Comparison of ENCODE assay signal across 35 cellular contexts in the genomic region with DNA sequence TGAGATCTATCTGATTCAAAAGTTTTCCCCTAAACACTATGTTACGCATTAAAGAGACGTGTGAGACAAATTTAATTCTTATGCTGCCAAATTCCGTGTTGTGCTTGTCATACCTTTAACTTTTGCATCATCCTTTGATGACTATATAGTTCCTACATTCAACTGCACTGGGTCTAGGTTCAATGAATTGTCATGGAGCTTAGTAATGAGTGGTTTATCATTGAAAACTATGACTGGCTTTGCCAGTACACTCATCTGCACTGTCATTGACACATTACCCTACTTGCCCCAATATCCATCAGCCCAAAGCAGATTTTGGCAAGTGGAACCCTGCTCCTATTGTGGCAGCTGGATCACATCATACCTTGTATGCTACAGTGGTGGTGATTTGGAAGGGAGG.
"Had no signal": no experiment of that assay in that cellular context is flagged by ENCODE, and none has a peak within 500 bp of the region (broad histone marks: within the 10 kb centered on the region; RNA-seq: fewer than 3 reads in every experiment).

No MANE protein-coding gene starts in this region.

- DNase-seq: activated CD4-positive, alpha-beta memory T cell treated with anti-CD3 and anti-CD28 coated beads for 36 hours; activated CD4-positive, alpha-beta T cell treated with anti-CD3 and anti-CD28 coated beads for 36 hours; activated CD4-positive, alpha-beta T cell treated with anti-CD3 and anti-CD28 coated beads, Interleukin-2, amount 10 ng/mL, durations not matched to agents 24 days and 14 days; activated CD4-positive, CD25-positive, alpha-beta regulatory T cell; activated CD4-positive, CD25-positive, alpha-beta regulatory T cell treated with anti-CD3 and anti-CD28 coated beads, Interleukin-2, amount 50 U/mL, for 72 hours; activated CD8-positive, alpha-beta memory T cell treated with anti-CD3 and anti-CD28 coated beads, Interleukin-2, amount 10 ng/mL, durations not matched to agents 7 days and 5 days; activated CD8-positive, alpha-beta memory T cell treated with anti-CD3 and anti-CD28 coated beads, Interleukin-2, amount 50 U/mL, for 4 hours; activated CD8-positive, alpha-beta T cell treated with anti-CD3 and anti-CD28 coated beads, Interleukin-2, amount 10 ng/mL, durations not matched to agents 7 days and 5 days; activated effector memory CD4-positive, alpha-beta T cell treated with anti-CD3 and anti-CD28 coated beads, Interleukin-2, amount 50 U/mL, for 16 hours; activated naive CD4-positive, alpha-beta T cell treated with anti-CD3 and anti-CD28 coated beads for 36 hours; activated naive CD8-positive, alpha-beta T cell treated with anti-CD3 and anti-CD28 coated beads for 36 hours; activated naive CD8-positive, alpha-beta T cell treated with anti-CD3 and anti-CD28 coated beads, Interleukin-2, amount 50 U/mL, for 24 hours; activated T-cell treated with anti-CD3 and anti-CD28 coated beads, Interleukin-2, amount 50 U/mL, for 1 hour; activated T-cell treated with anti-CD3 and anti-CD28 coated beads, Interleukin-2, amount 50 U/mL, for 48 hours; adrenal gland; amygdala; aorta; dorsolateral prefrontal cortex; effector memory CD4-positive, alpha-beta T cell; endodermal cell; erythroblast; esophagus squamous epithelium; foreskin melanocyte; heart right ventricle; T-helper 2 cell had no signal

- H3K4me2 ChIP-seq: hepatocyte had no signal

- H2AFZ ChIP-seq: hepatocyte had no signal

- H3K4me1 ChIP-seq: adrenal gland, breast epithelium, esophagus squamous epithelium, gastroesophageal sphincter had no signal

- H3K36me3 Mint-ChIP-seq: activated CD4-positive, alpha-beta memory T cell treated with anti-CD3 and anti-CD28 coated beads for 36 hours; activated CD8-positive, alpha-beta memory T cell treated with anti-CD3 and anti-CD28 coated beads, Interleukin-2, amount 10 ng/mL, durations not matched to agents 7 days and 5 days; activated naive CD4-positive, alpha-beta T cell treated with anti-CD3 and anti-CD28 coated beads, Interleukin-2, amount 50 U/mL, for 24 hours; activated naive CD8-positive, alpha-beta T cell treated with anti-CD3 and anti-CD28 coated beads for 36 hours; brain had no signal

- H3K4me3 Mint-ChIP-seq: activated CD4-positive, alpha-beta memory T cell treated with anti-CD3 and anti-CD28 coated beads for 36 hours; activated CD4-positive, alpha-beta T cell treated with anti-CD3 and anti-CD28 coated beads for 36 hours; activated CD4-positive, alpha-beta T cell treated with anti-CD3 and anti-CD28 coated beads, Interleukin-2, amount 10 ng/mL, durations not matched to agents 24 days and 14 days; activated CD8-positive, alpha-beta memory T cell treated with anti-CD3 and anti-CD28 coated beads, Interleukin-2, amount 10 ng/mL, durations not matched to agents 7 days and 5 days; activated CD8-positive, alpha-beta T cell treated with anti-CD3 and anti-CD28 coated beads, Interleukin-2, amount 10 ng/mL, durations not matched to agents 7 days and 5 days; activated naive CD4-positive, alpha-beta T cell treated with anti-CD3 and anti-CD28 coated beads for 36 hours; activated naive CD4-positive, alpha-beta T cell treated with anti-CD3 and anti-CD28 coated beads, Interleukin-2, amount 50 U/mL, for 24 hours; activated naive CD8-positive, alpha-beta T cell treated with anti-CD3 and anti-CD28 coated beads for 36 hours; activated naive CD8-positive, alpha-beta T cell treated with anti-CD3 and anti-CD28 coated beads, Interleukin-2, amount 50 U/mL, for 24 hours; activated T-helper 1 cell treated with anti-CD3 and anti-CD28 coated beads, Interleukin-12 subunit alpha, Interleukin-12 subunit beta, Interleukin-2, Interleukin-4 antibody, amounts not matched to agents 30 ng/mL and 10 ng/mL and 1 ng/mL, durations not matched to agents 14 hours and 24 hours and 36 hours; brain; central memory CD8-positive, alpha-beta T cell; dendritic cell treated with granulocyte-macrophage colony-stimulating factor and Interleukin-4, amounts not matched to agents 40 ng/mL and 50 ng/mL, for 4 days; endodermal cell had no signal

- H3K27ac Mint-ChIP-seq: activated CD4-positive, alpha-beta memory T cell treated with anti-CD3 and anti-CD28 coated beads for 36 hours; activated CD4-positive, alpha-beta T cell treated with anti-CD3 and anti-CD28 coated beads for 36 hours; activated CD4-positive, alpha-beta T cell treated with anti-CD3 and anti-CD28 coated beads, Interleukin-2, amount 10 ng/mL, durations not matched to agents 24 days and 14 days; activated CD8-positive, alpha-beta memory T cell treated with anti-CD3 and anti-CD28 coated beads, Interleukin-2, amount 10 ng/mL, durations not matched to agents 7 days and 5 days; activated CD8-positive, alpha-beta T cell treated with anti-CD3 and anti-CD28 coated beads, Interleukin-2, amount 10 ng/mL, durations not matched to agents 7 days and 5 days; activated naive CD4-positive, alpha-beta T cell treated with anti-CD3 and anti-CD28 coated beads for 36 hours; activated naive CD4-positive, alpha-beta T cell treated with anti-CD3 and anti-CD28 coated beads, Interleukin-2, amount 50 U/mL, for 24 hours; activated naive CD8-positive, alpha-beta T cell treated with anti-CD3 and anti-CD28 coated beads for 36 hours; activated naive CD8-positive, alpha-beta T cell treated with anti-CD3 and anti-CD28 coated beads, Interleukin-2, amount 50 U/mL, for 24 hours; activated T-helper 1 cell treated with anti-CD3 and anti-CD28 coated beads, Interleukin-12 subunit alpha, Interleukin-12 subunit beta, Interleukin-2, Interleukin-4 antibody, amounts not matched to agents 30 ng/mL and 10 ng/mL and 1 ng/mL, durations not matched to agents 14 hours and 24 hours and 36 hours; activated T-helper 2 cell treated with anti-CD3 and anti-CD28 coated beads, Interferon-gamma antibody, Interleukin-2, Interleukin-4, amounts not matched to agents 10 μg/mL and 5 μg/mL and 100 μg/mL, durations not matched to agents 14 hours and 24 hours and 36 hours; brain; dendritic cell treated with granulocyte-macrophage colony-stimulating factor and Interleukin-4, amounts not matched to agents 40 ng/mL and 50 ng/mL, for 4 days; endodermal cell had no signal

- H3K4me3 ChIP-seq: adrenal gland, breast epithelium, coronary artery, dorsolateral prefrontal cortex, esophagus squamous epithelium, gastroesophageal sphincter, heart right ventricle, hepatocyte had no signal

- H3K4me1 Mint-ChIP-seq: activated CD4-positive, alpha-beta T cell treated with anti-CD3 and anti-CD28 coated beads for 36 hours; activated CD4-positive, alpha-beta T cell treated with anti-CD3 and anti-CD28 coated beads, Interleukin-2, amount 10 ng/mL, durations not matched to agents 24 days and 14 days; activated CD8-positive, alpha-beta memory T cell treated with anti-CD3 and anti-CD28 coated beads, Interleukin-2, amount 10 ng/mL, durations not matched to agents 7 days and 5 days; activated naive CD4-positive, alpha-beta T cell treated with anti-CD3 and anti-CD28 coated beads, Interleukin-2, amount 50 U/mL, for 24 hours; activated naive CD8-positive, alpha-beta T cell treated with anti-CD3 and anti-CD28 coated beads for 36 hours; activated naive CD8-positive, alpha-beta T cell treated with anti-CD3 and anti-CD28 coated beads, Interleukin-2, amount 50 U/mL, for 24 hours; brain; central memory CD8-positive, alpha-beta T cell; endodermal cell had no signal

- H3K9me3 Mint-ChIP-seq: activated T-helper 1 cell treated with anti-CD3 and anti-CD28 coated beads, Interleukin-12 subunit alpha, Interleukin-12 subunit beta, Interleukin-2, Interleukin-4 antibody, amounts not matched to agents 30 ng/mL and 10 ng/mL and 1 ng/mL, durations not matched to agents 14 hours and 24 hours and 36 hours; brain; dendritic cell treated with granulocyte-macrophage colony-stimulating factor and Interleukin-4, amounts not matched to agents 40 ng/mL and 50 ng/mL, for 4 days; endodermal cell had no signal

- H3K36me3 ChIP-seq: adrenal gland, breast epithelium, esophagus squamous epithelium, gastroesophageal sphincter, heart right ventricle had no signal

- ATAC-seq: activated CD4-positive, alpha-beta T cell treated with anti-CD3 and anti-CD28 coated beads for 36 hours; activated CD8-positive, alpha-beta memory T cell treated with anti-CD3 and anti-CD28 coated beads, Interleukin-2, amount 10 ng/mL, durations not matched to agents 7 days and 5 days; activated CD8-positive, alpha-beta T cell treated with anti-CD3 and anti-CD28 coated beads, Interleukin-2, amount 10 ng/mL, durations not matched to agents 7 days and 5 days; activated naive CD8-positive, alpha-beta T cell treated with anti-CD3 and anti-CD28 coated beads, Interleukin-2, amount 50 U/mL, for 24 hours; gastroesophageal sphincter; heart right ventricle had no signal

- H3K27me3 Mint-ChIP-seq: activated CD4-positive, alpha-beta memory T cell treated with anti-CD3 and anti-CD28 coated beads for 36 hours; activated CD4-positive, alpha-beta T cell treated with anti-CD3 and anti-CD28 coated beads for 36 hours; activated CD4-positive, alpha-beta T cell treated with anti-CD3 and anti-CD28 coated beads, Interleukin-2, amount 10 ng/mL, durations not matched to agents 24 days and 14 days; activated CD8-positive, alpha-beta memory T cell treated with anti-CD3 and anti-CD28 coated beads, Interleukin-2, amount 10 ng/mL, durations not matched to agents 7 days and 5 days; activated naive CD4-positive, alpha-beta T cell treated with anti-CD3 and anti-CD28 coated beads, Interleukin-2, amount 50 U/mL, for 24 hours; activated naive CD8-positive, alpha-beta T cell treated with anti-CD3 and anti-CD28 coated beads for 36 hours; activated naive CD8-positive, alpha-beta T cell treated with anti-CD3 and anti-CD28 coated beads, Interleukin-2, amount 50 U/mL, for 24 hours; central memory CD8-positive, alpha-beta T cell; dendritic cell treated with granulocyte-macrophage colony-stimulating factor and Interleukin-4, amounts not matched to agents 40 ng/mL and 50 ng/mL, for 4 days had no signal

- H3K27me3 ChIP-seq: adrenal gland, breast epithelium, dorsolateral prefrontal cortex, esophagus squamous epithelium, gastroesophageal sphincter, heart right ventricle, hepatocyte had no signal

- H3K27ac ChIP-seq: adrenal gland, breast epithelium, coronary artery, dorsolateral prefrontal cortex, esophagus squamous epithelium, gastroesophageal sphincter, heart right ventricle, hepatocyte had no signal

- H3K79me2 ChIP-seq: hepatocyte had no signal

- H3K9me3 ChIP-seq: adrenal gland, breast epithelium, esophagus squamous epithelium, gastroesophageal sphincter, heart right ventricle had no signal
